ENCODE assay signal across 8 cellular contexts in genomic region chr12:53098982-53099651, GRCh38. TPM values are rescaled to one million over a fixed set of nuclear protein-coding genes. Genes with fewer than 3 reads are reported as not detected.
DNase-seq lines count a peak whose midpoint lies in the region; ATAC-seq and TF ChIP-seq lines count a peak whose summit lies in the region.

No MANE protein-coding gene starts in this region.

- no peak for ATAC-seq in GM21528 (IDR thresholded peaks at IDR 0.05; ENCODE audit: low FRiP score, unreplicated experiment)

- DNase-seq in GDM1 (lab: John Stamatoyannopoulos, UW) (peak; percentile 73), NAMALWA (ENCODE audit: low spot score) (peak; percentile 91), SK-N-MC (ENCODE audit: low read depth, low spot score) (no peak), glomerular endothelial cell (ENCODE audit: extremely low read depth, low read depth, low spot score) (peak; percentile 41), osteoblast (ENCODE audit: insufficient read length, low spot score, missing footprints) (peak; percentile 98), superior temporal gyrus (ENCODE audit: extremely low spot score) (peak; percentile 87)
- peak; percentile 86 for DNase-seq in activated naive CD4-positive, alpha-beta T cell treated with anti-CD3 and anti-CD28 coated beads, Interleukin-2, amount 50 U/mL, for 16 hours

- H4K20me1 ChIP-seq in osteoblast (ENCODE audit: insufficient read depth, low read length), result no peaks in the 10 kb centered on the region

- no peak overlapping the region for H2AFZ ChIP-seq in osteoblast (ENCODE audit: low read length)

- peak overlapping the region; percentile 78 for H3K4me3 ChIP-seq in SK-N-MC
- peak overlapping the region; percentile 79 for H3K4me3 ChIP-seq in osteoblast (ENCODE audit: insufficient read depth, low read length)

- H3K79me2 ChIP-seq in osteoblast (ENCODE audit: insufficient read depth, low read length), result no peaks in the 10 kb centered on the region

- H3K9me3 ChIP-seq in SK-N-MC (ENCODE audit: low read depth, low read length) (no peaks in the 10 kb centered on the region), osteoblast (ENCODE audit: low read depth, low read length) (no peaks in the 10 kb centered on the region)

- H3K4me2 ChIP-seq in osteoblast (ENCODE audit: insufficient read depth, low read length), result peak overlapping the region; percentile 77

- peak overlapping the region; percentile 74 for H3K27ac ChIP-seq in SK-N-MC
- peak overlapping the region; percentile 92 for H3K27ac ChIP-seq in osteoblast (ENCODE audit: low read depth, low read length)

- peaks cover 36% of the 10 kb centered on the region for H3K4me1 ChIP-seq in osteoblast (ENCODE audit: insufficient read depth, low read length)

- H3K9ac ChIP-seq in SK-N-MC (ENCODE audit: insufficient read length), result no peak overlapping the region

- no peaks in the 10 kb centered on the region for H3K27me3 ChIP-seq in osteoblast (ENCODE audit: insufficient read depth, low read length)

- TF ChIP-seq CTCF in osteoblast (IDR thresholded peaks at IDR 0.05; ENCODE audit: extremely low read depth, low read depth, low read length), result peak; percentile 97

- H3K36me3 ChIP-seq in SK-N-MC (ENCODE audit: insufficient read depth, low read length) (no peaks in the 10 kb centered on the region), osteoblast (ENCODE audit: insufficient read depth, low read length) (peaks cover 14% of the 10 kb centered on the region)

RNA-seq across cellular contexts. Expression of gene IGFBP6, which starts 1.6 kb away (rescaled TPM):
- total RNA-seq in glomerular endothelial cell (21.5 and 55.3 TPM in 2 replicates), osteoblast (431 and 577 TPM in 2 replicates)

RNA-seq across cellular contexts. Expression of gene SOAT2, which starts 4.2 kb away (rescaled TPM):
- total RNA-seq in glomerular endothelial cell, result not detected in 2 replicates
- total RNA-seq in osteoblast, result not detected in 2 replicates

RNA-seq across cellular contexts. Expression of gene SPRYD3, which starts 19.9 kb away (rescaled TPM):
- total RNA-seq in glomerular endothelial cell (27.0 and 32.7 TPM in 2 replicates), osteoblast (25.6 and 26.8 TPM in 2 replicates)

RNA-seq across cellular contexts. Expression of gene TNS2, which starts 49.3 kb away (rescaled TPM):
- total RNA-seq in glomerular endothelial cell, result 38.5 and 66.7 TPM in 2 replicates
- 72.0 and 76.0 TPM in 2 replicates for total RNA-seq in osteoblast
